ENCODE assay signal across 21 cellular contexts in the genomic region with DNA sequence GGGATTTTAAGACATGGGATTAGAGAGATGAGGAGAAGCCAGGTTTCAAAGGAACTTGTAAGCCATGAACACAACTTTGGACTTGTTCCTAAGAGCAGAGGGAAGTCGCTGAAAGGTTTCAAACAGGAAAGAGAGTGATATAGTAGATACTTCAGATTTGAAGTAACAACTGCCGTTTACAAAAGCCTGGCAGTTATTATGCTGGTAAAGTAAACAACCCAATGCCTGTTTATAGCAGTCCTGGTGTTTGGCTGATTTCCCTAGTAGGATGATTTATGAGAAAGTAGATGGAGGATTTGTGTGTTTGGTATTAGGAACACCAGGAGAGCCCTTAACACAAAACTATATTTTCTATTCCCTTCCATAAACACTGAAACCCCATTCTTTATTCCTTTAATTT.
A peak's percentile ranks its signal among the peaks of the same experiment; 100 is the strongest.
DNase-seq lines count a peak whose midpoint lies in the region; ATAC-seq and TF ChIP-seq lines count a peak whose summit lies in the region.
"Had no signal": no experiment of that assay in that cellular context is flagged by ENCODE, and none has a peak within 500 bp of the region (broad histone marks: within the 10 kb centered on the region; RNA-seq: fewer than 3 reads in every experiment).

No MANE protein-coding gene starts in this region.

- ATAC-seq in GM18909 (IDR thresholded peaks at IDR 0.05; ENCODE audit: poor library complexity, unreplicated experiment) = no peak
- ATAC-seq: activated CD4-positive, alpha-beta T cell treated with anti-CD3 and anti-CD28 coated beads for 36 hours; GM12878; left lobe of liver had no signal

- no peak overlapping the region for H3K27ac Mint-ChIP-seq in CD4-positive, alpha-beta memory T cell
- H3K27ac Mint-ChIP-seq: activated CD4-positive, alpha-beta T cell treated with anti-CD3 and anti-CD28 coated beads for 36 hours; activated naive CD8-positive, alpha-beta T cell treated with anti-CD3 and anti-CD28 coated beads for 36 hours; IgD-negative memory B cell; nephron had no signal

- no peak for TF ChIP-seq EP300 in esophagus muscularis mucosa (IDR thresholded peaks at IDR 0.05)

- CTCF ChIA-PET in CD4-positive, alpha-beta memory T cell (lab: Charles Lee; ENCODE audit: partially characterized antibody) = no interaction called here

- H3K36me3 Mint-ChIP-seq in CD4-positive, alpha-beta memory T cell = no peaks in the 10 kb centered on the region
- H3K36me3 Mint-ChIP-seq: activated naive CD8-positive, alpha-beta T cell treated with anti-CD3 and anti-CD28 coated beads for 36 hours; IgD-negative memory B cell had no signal

- no peaks in the 10 kb centered on the region for H3K36me3 ChIP-seq in esophagus muscularis mucosa
- no peaks in the 10 kb centered on the region for H3K36me3 ChIP-seq in CD4-positive, alpha-beta memory T cell (ENCODE audit: insufficient read depth, low read length)
- H3K36me3 ChIP-seq: sigmoid colon, vagina had no signal

- TF ChIP-seq POLR2A in esophagus muscularis mucosa (IDR thresholded peaks at IDR 0.05; ENCODE audit: low read depth) = no peak

- POLR2A ChIA-PET in CD4-positive, alpha-beta memory T cell (lab: Charles Lee; ENCODE audit: partially characterized antibody) = no interaction called here

- H3K9me3 ChIP-seq in esophagus muscularis mucosa = no peaks in the 10 kb centered on the region
- H3K9me3 ChIP-seq in CD4-positive, alpha-beta memory T cell (ENCODE audit: control insufficient read depth in 1 of 2, low read length in 2 of 2) = no peaks in the 10 kb centered on the region
- H3K9me3 ChIP-seq: testis, vagina had no signal

- DNase-seq in DMS79 treated with DMSO at 0.1 percent for 48 hours (lab: John Stamatoyannopoulos, UW) = peak; percentile 94
- peak; percentile 21 for DNase-seq in NCI-H146 treated with DMSO at 0.1 percent for 48 hours (lab: John Stamatoyannopoulos, UW; ENCODE audit: unreplicated experiment)
- DNase-seq in NCI-H510A treated with DMSO at 0.1 percent for 48 hours (lab: John Stamatoyannopoulos, UW) = peak; percentile 69
- DNase-seq in esophagus muscularis mucosa (ENCODE audit: extremely low spot score) = no peak
- DNase-seq in CD4-positive, alpha-beta memory T cell = no peak
- no peak for DNase-seq in NK-92 treated with Interleukin-12 subunit alpha and Interleukin-12 subunit beta, amount 100 ng/mL, for 24 hours (lab: John Stamatoyannopoulos, UW)
- DNase-seq in substantia nigra (lab: John Stamatoyannopoulos, UW) = no peak
- DNase-seq: activated CD4-positive, alpha-beta T cell treated with anti-CD3 and anti-CD28 coated beads for 36 hours; activated naive CD8-positive, alpha-beta T cell treated with anti-CD3 and anti-CD28 coated beads for 36 hours; DMS 273 treated with DMSO at 0.1 percent for 48 hours; effector CD8-positive, alpha-beta T cell; NCI-H446 treated with DMSO at 0.1 percent for 48 hours; SIG-M5; sigmoid colon; testis had no signal

- no peaks in the 10 kb centered on the region for H3K4me1 Mint-ChIP-seq in CD4-positive, alpha-beta memory T cell
- H3K4me1 Mint-ChIP-seq: activated CD4-positive, alpha-beta T cell treated with anti-CD3 and anti-CD28 coated beads for 36 hours; activated naive CD8-positive, alpha-beta T cell treated with anti-CD3 and anti-CD28 coated beads for 36 hours; IgD-negative memory B cell; nephron had no signal

- H3K4me3 ChIP-seq in esophagus muscularis mucosa = no peak overlapping the region
- no peak overlapping the region for H3K4me3 ChIP-seq in CD4-positive, alpha-beta memory T cell (ENCODE audit: low read length in 2 of 2)
- H3K4me3 ChIP-seq: GM12878, sigmoid colon, testis, vagina had no signal

- H3K9me3 Mint-ChIP-seq in CD4-positive, alpha-beta memory T cell = peaks cover 0 to 4% (median under 1%) of the 10 kb centered on the region in 8 donors
- H3K9me3 Mint-ChIP-seq: nephron had no signal

- WGBS in esophagus muscularis mucosa = 9% methylated on average over 2 of the region's 2 CpGs

- intact Hi-C loops in esophagus muscularis mucosa (cut with DNase I) = no loop called here
- intact Hi-C loops in CD4-positive, alpha-beta memory T cell (cut with micrococcal nuclease) = no loop called here

- TF ChIP-seq CTCF in esophagus muscularis mucosa (IDR thresholded peaks at IDR 0.05) = no peak

- H3K27me3 Mint-ChIP-seq in CD4-positive, alpha-beta memory T cell = no peaks in the 10 kb centered on the region
- H3K27me3 Mint-ChIP-seq: activated CD4-positive, alpha-beta T cell treated with anti-CD3 and anti-CD28 coated beads for 36 hours; activated naive CD8-positive, alpha-beta T cell treated with anti-CD3 and anti-CD28 coated beads for 36 hours; IgD-negative memory B cell had no signal

- no peak overlapping the region for H3K4me3 Mint-ChIP-seq in CD4-positive, alpha-beta memory T cell
- H3K4me3 Mint-ChIP-seq: activated CD4-positive, alpha-beta T cell treated with anti-CD3 and anti-CD28 coated beads for 36 hours; activated naive CD8-positive, alpha-beta T cell treated with anti-CD3 and anti-CD28 coated beads for 36 hours; IgD-negative memory B cell; nephron had no signal

- H3K27ac ChIP-seq in esophagus muscularis mucosa (replicated peaks in 1 of 4) = peak overlapping the region in 3 of 4 donors; percentile 21 to 35 (median 31)
- no peak overlapping the region for H3K27ac ChIP-seq in CD4-positive, alpha-beta memory T cell (ENCODE audit: low read depth, low read length)
- no peak overlapping the region for H3K27ac ChIP-seq in substantia nigra (ENCODE audit: low read depth, low read length, poor library complexity, severe bottlenecking)
- H3K27ac ChIP-seq: sigmoid colon, testis, vagina had no signal

- H3K4me1 ChIP-seq in esophagus muscularis mucosa = peaks cover 0 to 30% (median 19%) of the 10 kb centered on the region in 4 donors
- H3K4me1 ChIP-seq in CD4-positive, alpha-beta memory T cell (ENCODE audit: insufficient read depth, low read length) = no peaks in the 10 kb centered on the region
- H3K4me1 ChIP-seq: testis had no signal

- H3K27me3 ChIP-seq in esophagus muscularis mucosa = no peaks in the 10 kb centered on the region
- no peaks in the 10 kb centered on the region for H3K27me3 ChIP-seq in CD4-positive, alpha-beta memory T cell (ENCODE audit: insufficient read depth, low read length)
- H3K27me3 ChIP-seq: sigmoid colon, testis, vagina had no signal

Comparison
In these comparisons a context has a peak if more than half of its experiments do, and no peak if none do; other contexts are left out.
1. DNase-seq: peak in DMS79 treated with DMSO at 0.1 percent for 48 hours (single experiment), NCI-H146 treated with DMSO at 0.1 percent for 48 hours (single experiment) and NCI-H510A treated with DMSO at 0.1 percent for 48 hours (single experiment); none in esophagus muscularis mucosa (single experiment), CD4-positive, alpha-beta memory T cell (0 of 5), NK-92 treated with Interleukin-12 subunit alpha and Interleukin-12 subunit beta, amount 100 ng/mL, for 24 hours (single experiment) and substantia nigra (0 of 49).
2. H3K27ac ChIP-seq: peak in esophagus muscularis mucosa (3 of 4); none in CD4-positive, alpha-beta memory T cell (single experiment) and substantia nigra (single experiment).